In genomic region chr16:85289760-85290625, GRCh38 we compare ENCODE assay signal across 1 cellular context.
TF ChIP-seq lines count a peak whose summit lies in the region.

No MANE protein-coding gene starts in this region.

TF ChIP-seq in HepG2, 621 proteins besides CTCF, POLR2A, EP300 and RAD21 (continued from another document):
- TF ChIP-seq ETS1 (CRISPR knock-in tag; IDR thresholded peaks at IDR 0.05) (no peak), KMT2A (CRISPR knock-in tag; IDR thresholded peaks at IDR 0.05) (0 out of 2 replicates have a peak, but pooled peaks have one; percentile 14), ETV5 (CRISPR knock-in tag; IDR thresholded peaks at IDR 0.05; ENCODE audit: borderline replicate concordance) (no peak), ZSCAN30 (CRISPR knock-in tag; IDR thresholded peaks at IDR 0.05) (no peak), CAMTA2 (CRISPR knock-in tag; IDR thresholded peaks at IDR 0.05; ENCODE audit: borderline replicate concordance) (no peak), U2AF1 (optimal IDR thresholded peaks at IDR 0.05; ENCODE audit: low read depth, low read length) (no peak), LCORL (IDR thresholded peaks at IDR 0.05) (no peak), LCORL (CRISPR knock-in tag; IDR thresholded peaks at IDR 0.05) (no peak), NFRKB (IDR thresholded peaks at IDR 0.05) (no peak), MXD4 (CRISPR knock-in tag; IDR thresholded peaks at IDR 0.05) (0 out of 2 replicates have a peak, but pooled peaks have one; percentile 15), SKI (IDR thresholded peaks at IDR 0.05; ENCODE audit: partially characterized antibody) (no peak), CCDC6 (CRISPR knock-in tag; IDR thresholded peaks at IDR 0.05) (no peak), ZNF383 (CRISPR knock-in tag; IDR thresholded peaks at IDR 0.05; ENCODE audit: borderline replicate concordance) (no peak), TGIF2 (CRISPR knock-in tag; IDR thresholded peaks at IDR 0.05) (no peak), PRPF4 (IDR thresholded peaks at IDR 0.05; ENCODE audit: low read depth, low read length, poor library complexity, severe bottlenecking) (no peak), ZNF777 (CRISPR knock-in tag; IDR thresholded peaks at IDR 0.05) (no peak), ATF6 (CRISPR knock-in tag; conservative IDR thresholded peaks at IDR 0.05) (no peak), TEAD3 (CRISPR knock-in tag; optimal IDR thresholded peaks at IDR 0.05; ENCODE audit: borderline replicate concordance) (peak; percentile 17), ZNF276 (CRISPR knock-in tag; IDR thresholded peaks at IDR 0.05; ENCODE audit: low read depth) (no peak), NR2F2 (IDR thresholded peaks at IDR 0.05; ENCODE audit: borderline replicate concordance, low read depth) (0 out of 2 replicates have a peak, but pooled peaks have one; percentile 35), ZNF552 (CRISPR knock-in tag; IDR thresholded peaks at IDR 0.05; ENCODE audit: borderline replicate concordance) (no peak)
